Comparison of ENCODE assay signal across 20 cellular contexts in genomic region chr21:40047211-40047610, GRCh38.
DNase-seq lines count a peak whose midpoint lies in the region; ATAC-seq and TF ChIP-seq lines count a peak whose summit lies in the region.
"Had no signal": no experiment of that assay in that cellular context is flagged by ENCODE, and none has a peak within 500 bp of the region (broad histone marks: within the 10 kb centered on the region; RNA-seq: fewer than 3 reads in every experiment).

No MANE protein-coding gene starts in this region.

- TF ChIP-seq POLR2A in adrenal gland (IDR thresholded peaks at IDR 0.05): no peak

- H3K4me3 ChIP-seq in LNCaP clone FGC (ENCODE audit: low read depth, low read length): no peak overlapping the region
- no peak overlapping the region for H3K4me3 ChIP-seq in adrenal gland
- no peak overlapping the region for H3K4me3 ChIP-seq in tibial artery
- H3K4me3 ChIP-seq: A549 had no signal

- intact Hi-C loops in adrenal gland (cut with DNase I): no loop called here
- intact Hi-C loops in tibial artery (cut with DNase I; ENCODE audit: low total_unique reads): no loop called here

- ATAC-seq in GM19395 (IDR thresholded peaks at IDR 0.05; ENCODE audit: unreplicated experiment): no peak
- ATAC-seq: A549, PC-3, SK-N-SH treated with all-trans-retinoic acid at 6 μM for 48 hours had no signal

- H3K27ac ChIP-seq in adrenal gland (peak overlapping the region in 3 of 5 donors; percentile 39 to 74 (median 72)), tibial artery (peak overlapping the region; percentile 76 to 79)
- H3K27ac ChIP-seq: A549 had no signal

- H3K4me1 ChIP-seq in adrenal gland (replicated peaks in 1 of 2): peaks cover 0 to 22% of the 10 kb centered on the region in 2 donors
- H3K4me1 ChIP-seq in tibial artery: peaks cover 0 to 54% (median 23%) of the 10 kb centered on the region in 4 donors
- H3K4me1 ChIP-seq: A549 had no signal

- 34 to 56% (median 45%) methylated on average over 2 of the region's 2 CpGs for WGBS in adrenal gland, 4 donors

- H3K9me3 ChIP-seq in adrenal gland (replicated peaks in 1 of 3): no peaks in the 10 kb centered on the region
- no peaks in the 10 kb centered on the region for H3K9me3 ChIP-seq in tibial artery
- H3K9me3 ChIP-seq: A549 had no signal

- DNase-seq in LNCaP clone FGC (ENCODE audit: low read depth) (peak; percentile 32), adrenal gland (no peak), left kidney (ENCODE audit: low read depth, low spot score) (peak; percentile 39), tibial artery (no peak), superior temporal gyrus (ENCODE audit: extremely low spot score) (no peak)
- no peak for DNase-seq in effector CD4-positive, alpha-beta T cell
- DNase-seq: Calu3; CD4-positive, alpha-beta T cell; DMS79; H9; Kasumi-1; MM.1S; NCI-H1092 treated with DMSO at 0.1 percent for 48 hours; NCI-H774; PC-3; RPMI8226; SIG-M5 had no signal

- TF ChIP-seq CTCF in LNCaP clone FGC (IDR thresholded peaks at IDR 0.05; ENCODE audit: control insufficient read depth, extremely low read depth, insufficient read depth): no peak
- TF ChIP-seq CTCF in adrenal gland (IDR thresholded peaks at IDR 0.05): no peak
- no peak for TF ChIP-seq CTCF in tibial artery (IDR thresholded peaks at IDR 0.05)

- H3K27me3 ChIP-seq in adrenal gland (no peaks in the 10 kb centered on the region), tibial artery (no peaks in the 10 kb centered on the region)

- H3K36me3 ChIP-seq in adrenal gland (replicated peaks in 1 of 2) (no peaks in the 10 kb centered on the region), tibial artery (no peaks in the 10 kb centered on the region)

Comparison
In these comparisons a context has a peak if more than half of its experiments do, and no peak if none do; other contexts are left out.
1. DNase-seq: peak in LNCaP clone FGC (single experiment) and left kidney (single experiment); none in adrenal gland (0 of 7), tibial artery (0 of 2), effector CD4-positive, alpha-beta T cell (single experiment) and superior temporal gyrus (single experiment).